In genomic region chr3:107429330-107430181, GRCh38 we compare ENCODE assay signal across 8 cellular contexts. TPM values are rescaled to one million over a fixed set of nuclear protein-coding genes. Genes with fewer than 3 reads are reported as not detected.
A peak's percentile ranks its signal among the peaks of the same experiment; 100 is the strongest.
DNase-seq lines count a peak whose midpoint lies in the region; ATAC-seq, FAIRE-seq and TF ChIP-seq lines count a peak whose summit lies in the region.

No MANE protein-coding gene starts in this region.

- peak overlapping the region; percentile 75 for H3K4me3 Mint-ChIP-seq in activated CD4-positive, alpha-beta T cell treated with anti-CD3 and anti-CD28 coated beads, Interleukin-2, amount 10 ng/mL, durations not matched to agents 7 days and 5 days

- BruUV-seq in HepG2 (replicated peaks; lab: Mats Ljungman, UMichigan): no TSS peak

- H3K27me3 ChIP-seq in dorsolateral prefrontal cortex: no peaks in the 10 kb centered on the region
- peaks cover 0 to 25% of the 10 kb centered on the region in 2 experiments; a peak in 3 of 5 replicates for H3K27me3 ChIP-seq in HepG2 (ENCODE audit: control insufficient read depth in 1 of 2, insufficient read depth in 2 of 2, low read length in 2 of 2)

- TF ChIP-seq EP300 in HepG2 (IDR thresholded peaks at IDR 0.05; ENCODE audit: low read depth in 2 of 2, low read length in 2 of 2): no peak
- no peak for TF ChIP-seq EP300 in HepG2 (CRISPR knock-in tag; IDR thresholded peaks at IDR 0.05; ENCODE audit: borderline replicate concordance)

- ATAC-seq in GM18520 (IDR thresholded peaks at IDR 0.05; ENCODE audit: unreplicated experiment) (peak; percentile 60), HG03045 (IDR thresholded peaks at IDR 0.05; ENCODE audit: unreplicated experiment) (peak; percentile 46), HepG2 (peak; percentile 87)

- TF ChIP-seq CTCF in dorsolateral prefrontal cortex (IDR thresholded peaks at IDR 0.05 in 54 of 56, conservative IDR thresholded peaks at IDR 0.05 in 2 of 56; ENCODE audit: low read depth in 1 of 56, partially characterized antibody in 56 of 56) (peak; percentile 71 to 93 (median 85)), HepG2 (CRISPR knock-in tag; IDR thresholded peaks at IDR 0.05) (peak; percentile 81)

- H3K79me2 ChIP-seq in HepG2 (ENCODE audit: insufficient read depth, low read length): no peaks in the 10 kb centered on the region

- H3K36me3 ChIP-seq in HepG2 (replicated peaks in 1 of 2; ENCODE audit: control insufficient read depth in 1 of 2, insufficient read depth in 2 of 2, low read length in 2 of 2): no peaks in the 10 kb centered on the region

- TF ChIP-seq POLR2A in HepG2 (IDR thresholded peaks at IDR 0.05; ENCODE audit: insufficient read depth in 1 of 2, low read depth in 2 of 2, low read length in 2 of 2): no peak

- peak overlapping the region; percentile 57 to 93 (median 83) for H3K4me3 ChIP-seq in dorsolateral prefrontal cortex
- peak overlapping the region in 1 of 3 experiments; percentile 31; a peak in 1 of 6 replicates for H3K4me3 ChIP-seq in HepG2 (replicated peaks in 1 of 3; ENCODE audit: insufficient read depth in 1 of 3, low read depth in 2 of 3, low read length in 3 of 3)

- no peaks in the 10 kb centered on the region for H3K9me3 ChIP-seq in HepG2 (ENCODE audit: low read length)

- no peak overlapping the region for H3K9ac ChIP-seq in HepG2 (ENCODE audit: insufficient read depth, low read depth, low read length)

- H4K20me1 ChIP-seq in HepG2 (ENCODE audit: insufficient read depth, low read length): no peaks in the 10 kb centered on the region

- CTCF ChIA-PET in activated CD4-positive, alpha-beta T cell treated with anti-CD3 and anti-CD28 coated beads, Interleukin-2, amount 10 ng/mL, durations not matched to agents 7 days and 5 days (lab: Charles Lee): interaction anchor here (0.9 to 3.1 kb wide), 8 partner anchors 9 to 193 kb away, joined by 3 to 8 read pairs (median 4); no protein-coding TSS in a partner anchor
- CTCF ChIA-PET in HepG2 (lab: Yijun Ruan, JAX; ENCODE audit: low intra/inter-chr PET ratio, low total read pairs): interaction anchor here (1.2 kb wide), 1 partner anchor 158 kb away, joined by 4 read pairs; no protein-coding TSS in a partner anchor

- no peaks in the 10 kb centered on the region for H3K9me3 Mint-ChIP-seq in activated CD4-positive, alpha-beta T cell treated with anti-CD3 and anti-CD28 coated beads, Interleukin-2, amount 10 ng/mL, durations not matched to agents 7 days and 5 days

- H3K27ac ChIP-seq in dorsolateral prefrontal cortex (peak overlapping the region; percentile 90 to 100 (median 98)), HepG2 (ENCODE audit: extremely low read length, insufficient read depth, low read length) (no peak overlapping the region)

- peak overlapping the region; percentile 88 for H3K4me2 ChIP-seq in HepG2 (ENCODE audit: low read depth, low read length)

- intact Hi-C loops in dorsolateral prefrontal cortex (cut with DNase I) (loop anchor here (1.0 to 10.0 kb wide), 8 partner anchors 93 to 235 kb away; partner anchors contain the start of gene BBX (in 1 of the 2)), HepG2 (cut with micrococcal nuclease; ENCODE audit: unreplicated experiment) (loop anchor here (2.0 to 5.0 kb wide), 3 partner anchors 93 to 159 kb away; partner anchors contain the start of gene BBX)

- H3K4me1 Mint-ChIP-seq in activated CD4-positive, alpha-beta T cell treated with anti-CD3 and anti-CD28 coated beads, Interleukin-2, amount 10 ng/mL, durations not matched to agents 7 days and 5 days: peaks cover 20% of the 10 kb centered on the region

- POLR2A ChIA-PET in activated CD4-positive, alpha-beta T cell treated with anti-CD3 and anti-CD28 coated beads, Interleukin-2, amount 10 ng/mL, durations not matched to agents 7 days and 5 days (lab: Charles Lee): no interaction called here
- POLR2A ChIA-PET in HepG2 (lab: Yijun Ruan, JAX): no interaction called here

- TF ChIP-seq RAD21 in HepG2 (CRISPR knock-in tag; IDR thresholded peaks at IDR 0.05): peak; percentile 39; the same call in 1 of the 2 replicates

- DNase-seq in AG08395 (ENCODE audit: low spot score): peak; percentile 93
- DNase-seq in NCI-H226: peak; percentile 57
- peak; percentile 56 for DNase-seq in activated CD4-positive, alpha-beta T cell treated with anti-CD3 and anti-CD28 coated beads, Interleukin-2, amount 10 ng/mL, durations not matched to agents 7 days and 5 days
- peak; percentile 66 to 89 (median 82) for DNase-seq in dorsolateral prefrontal cortex
- DNase-seq in HepG2 (ENCODE audit: low spot score): peak; percentile 56
- DNase-seq in stimulated activated CD4-positive, alpha-beta T cell treated with anti-CD3 and anti-CD28 coated beads, Interleukin-4, amount 100 ng/mL, for 1 hour: peak; percentile 54

- no peak overlapping the region for H3K27ac Mint-ChIP-seq in activated CD4-positive, alpha-beta T cell treated with anti-CD3 and anti-CD28 coated beads, Interleukin-2, amount 10 ng/mL, durations not matched to agents 7 days and 5 days

- no peaks in the 10 kb centered on the region for H3K36me3 Mint-ChIP-seq in activated CD4-positive, alpha-beta T cell treated with anti-CD3 and anti-CD28 coated beads, Interleukin-2, amount 10 ng/mL, durations not matched to agents 7 days and 5 days (ENCODE audit: low read depth)

- 39% methylated on average over 32 of the region's 37 CpGs for WGBS in HepG2 (ENCODE audit: low lambda C conversion rate)

- in situ Hi-C loops in HepG2 (cut with HindIII; ENCODE audit: extremely low pct_ligation_motif_present, low pct_unique_long_range_greater_than_20kb): loop anchor here (10.0 kb wide), 2 partner anchors 155 to 195 kb away; no protein-coding TSS in a partner anchor

- FAIRE-seq in HepG2 (lab: Jason Lieb, UNC): no peak

- H3K27me3 Mint-ChIP-seq in activated CD4-positive, alpha-beta T cell treated with anti-CD3 and anti-CD28 coated beads, Interleukin-2, amount 10 ng/mL, durations not matched to agents 7 days and 5 days: peaks cover 52% of the 10 kb centered on the region

- H2AFZ ChIP-seq in HepG2 (ENCODE audit: low read length): no peak overlapping the region

- H3K4me1 ChIP-seq in HepG2 (ENCODE audit: insufficient read depth, low read length): peaks cover 27% of the 10 kb centered on the region

RNA-seq across cellular contexts. Expression of gene CCDC54, which starts 52.3 kb away (rescaled TPM):
- not detected for total RNA-seq in activated CD4-positive, alpha-beta T cell treated with anti-CD3 and anti-CD28 coated beads, Interleukin-2, amount 10 ng/mL, durations not matched to agents 7 days and 5 days
- 1 to 10 TPM in 11 of 120 experiments, under 1 TPM in 54, not detected in 55; 0.26 to 2.7 (median 0.68) TPM for total RNA-seq in dorsolateral prefrontal cortex
- not detected in 2 replicates for total RNA-seq in HepG2 (2016; rRNA removed; fragmentation: Illumina TruSeq; extraction: Trizol)
- not detected in 2 replicates for total RNA-seq in HepG2 (2016; cell fraction: cytosol; rRNA removed; fragmentation: Illumina TruSeq; extraction: Trizol; ENCODE audit: low read depth)
- total RNA-seq in HepG2 (2016; cell fraction: insoluble cytoplasmic fraction; rRNA removed; fragmentation: Illumina TruSeq; extraction: Trizol): not detected in 2 replicates
- total RNA-seq in HepG2 (2016; cell fraction: membrane; rRNA removed; fragmentation: Illumina TruSeq; extraction: Trizol): not detected in 2 replicates
- not detected in 2 replicates for total RNA-seq in HepG2 (2016; cell fraction: nucleus; rRNA removed; fragmentation: Illumina TruSeq; extraction: Trizol)
- polyA plus RNA-seq in HepG2 (2011; rRNA removed): not detected in 2 replicates
- polyA plus RNA-seq in HepG2 (2011; cell fraction: cytosol; rRNA removed): not detected in 2 replicates
- polyA plus RNA-seq in HepG2 (2011; cell fraction: nucleus; rRNA removed): not detected in 2 replicates
- polyA plus RNA-seq in HepG2 (2012): not detected in 2 replicates
- not detected in 2 replicates for polyA plus RNA-seq in HepG2 (2016; cell fraction: cytosol; fragmentation: Illumina TruSeq; extraction: Trizol; ENCODE audit: low read depth)
- not detected in 2 replicates for polyA plus RNA-seq in HepG2 (2016; cell fraction: insoluble cytoplasmic fraction; fragmentation: Illumina TruSeq; extraction: Trizol; ENCODE audit: low read depth)
- polyA plus RNA-seq in HepG2 (2016; cell fraction: membrane; fragmentation: Illumina TruSeq; extraction: Trizol; ENCODE audit: low read depth): not detected in 2 replicates
- not detected in 2 replicates for polyA plus RNA-seq in HepG2 (2016; cell fraction: nucleus; fragmentation: Illumina TruSeq; extraction: Trizol; ENCODE audit: insufficient read depth, low read depth)
- polyA minus RNA-seq in HepG2 (2011; rRNA and poly(A)+ RNA removed; ENCODE audit: low replicate concordance): not detected in 2 replicates
- not detected in 2 replicates for polyA minus RNA-seq in HepG2 (2011; cell fraction: cytosol; rRNA and poly(A)+ RNA removed)
- polyA minus RNA-seq in HepG2 (2011; cell fraction: nucleus; rRNA and poly(A)+ RNA removed): not detected in 2 replicates
